2 cellular contexts compared by ENCODE assay signal in the genomic region with DNA sequence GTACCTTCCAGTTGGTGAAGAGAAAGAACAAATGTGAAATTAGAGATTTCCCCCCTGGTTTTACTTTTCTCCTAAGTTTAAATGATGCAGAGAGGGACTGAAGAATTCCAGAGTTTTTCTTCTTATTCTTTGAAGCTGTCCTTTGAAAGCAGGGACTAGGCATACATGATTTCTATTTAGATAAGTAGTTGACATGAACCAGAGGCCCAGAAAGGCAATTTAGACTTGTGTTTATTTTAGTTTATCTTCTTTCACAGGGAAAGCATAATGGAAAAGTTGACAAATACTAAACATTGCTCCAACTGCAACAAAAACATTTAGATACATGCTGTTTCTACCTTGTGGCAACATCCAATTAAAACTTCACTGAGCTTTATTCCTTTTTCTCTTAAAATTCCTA.
TF ChIP-seq lines count a peak whose summit lies in the region.

No MANE protein-coding gene starts in this region.

TF ChIP-seq in GM23338, 12 proteins besides CTCF, POLR2A, EP300 and RAD21:
- TF ChIP-seq, protein P1, sequence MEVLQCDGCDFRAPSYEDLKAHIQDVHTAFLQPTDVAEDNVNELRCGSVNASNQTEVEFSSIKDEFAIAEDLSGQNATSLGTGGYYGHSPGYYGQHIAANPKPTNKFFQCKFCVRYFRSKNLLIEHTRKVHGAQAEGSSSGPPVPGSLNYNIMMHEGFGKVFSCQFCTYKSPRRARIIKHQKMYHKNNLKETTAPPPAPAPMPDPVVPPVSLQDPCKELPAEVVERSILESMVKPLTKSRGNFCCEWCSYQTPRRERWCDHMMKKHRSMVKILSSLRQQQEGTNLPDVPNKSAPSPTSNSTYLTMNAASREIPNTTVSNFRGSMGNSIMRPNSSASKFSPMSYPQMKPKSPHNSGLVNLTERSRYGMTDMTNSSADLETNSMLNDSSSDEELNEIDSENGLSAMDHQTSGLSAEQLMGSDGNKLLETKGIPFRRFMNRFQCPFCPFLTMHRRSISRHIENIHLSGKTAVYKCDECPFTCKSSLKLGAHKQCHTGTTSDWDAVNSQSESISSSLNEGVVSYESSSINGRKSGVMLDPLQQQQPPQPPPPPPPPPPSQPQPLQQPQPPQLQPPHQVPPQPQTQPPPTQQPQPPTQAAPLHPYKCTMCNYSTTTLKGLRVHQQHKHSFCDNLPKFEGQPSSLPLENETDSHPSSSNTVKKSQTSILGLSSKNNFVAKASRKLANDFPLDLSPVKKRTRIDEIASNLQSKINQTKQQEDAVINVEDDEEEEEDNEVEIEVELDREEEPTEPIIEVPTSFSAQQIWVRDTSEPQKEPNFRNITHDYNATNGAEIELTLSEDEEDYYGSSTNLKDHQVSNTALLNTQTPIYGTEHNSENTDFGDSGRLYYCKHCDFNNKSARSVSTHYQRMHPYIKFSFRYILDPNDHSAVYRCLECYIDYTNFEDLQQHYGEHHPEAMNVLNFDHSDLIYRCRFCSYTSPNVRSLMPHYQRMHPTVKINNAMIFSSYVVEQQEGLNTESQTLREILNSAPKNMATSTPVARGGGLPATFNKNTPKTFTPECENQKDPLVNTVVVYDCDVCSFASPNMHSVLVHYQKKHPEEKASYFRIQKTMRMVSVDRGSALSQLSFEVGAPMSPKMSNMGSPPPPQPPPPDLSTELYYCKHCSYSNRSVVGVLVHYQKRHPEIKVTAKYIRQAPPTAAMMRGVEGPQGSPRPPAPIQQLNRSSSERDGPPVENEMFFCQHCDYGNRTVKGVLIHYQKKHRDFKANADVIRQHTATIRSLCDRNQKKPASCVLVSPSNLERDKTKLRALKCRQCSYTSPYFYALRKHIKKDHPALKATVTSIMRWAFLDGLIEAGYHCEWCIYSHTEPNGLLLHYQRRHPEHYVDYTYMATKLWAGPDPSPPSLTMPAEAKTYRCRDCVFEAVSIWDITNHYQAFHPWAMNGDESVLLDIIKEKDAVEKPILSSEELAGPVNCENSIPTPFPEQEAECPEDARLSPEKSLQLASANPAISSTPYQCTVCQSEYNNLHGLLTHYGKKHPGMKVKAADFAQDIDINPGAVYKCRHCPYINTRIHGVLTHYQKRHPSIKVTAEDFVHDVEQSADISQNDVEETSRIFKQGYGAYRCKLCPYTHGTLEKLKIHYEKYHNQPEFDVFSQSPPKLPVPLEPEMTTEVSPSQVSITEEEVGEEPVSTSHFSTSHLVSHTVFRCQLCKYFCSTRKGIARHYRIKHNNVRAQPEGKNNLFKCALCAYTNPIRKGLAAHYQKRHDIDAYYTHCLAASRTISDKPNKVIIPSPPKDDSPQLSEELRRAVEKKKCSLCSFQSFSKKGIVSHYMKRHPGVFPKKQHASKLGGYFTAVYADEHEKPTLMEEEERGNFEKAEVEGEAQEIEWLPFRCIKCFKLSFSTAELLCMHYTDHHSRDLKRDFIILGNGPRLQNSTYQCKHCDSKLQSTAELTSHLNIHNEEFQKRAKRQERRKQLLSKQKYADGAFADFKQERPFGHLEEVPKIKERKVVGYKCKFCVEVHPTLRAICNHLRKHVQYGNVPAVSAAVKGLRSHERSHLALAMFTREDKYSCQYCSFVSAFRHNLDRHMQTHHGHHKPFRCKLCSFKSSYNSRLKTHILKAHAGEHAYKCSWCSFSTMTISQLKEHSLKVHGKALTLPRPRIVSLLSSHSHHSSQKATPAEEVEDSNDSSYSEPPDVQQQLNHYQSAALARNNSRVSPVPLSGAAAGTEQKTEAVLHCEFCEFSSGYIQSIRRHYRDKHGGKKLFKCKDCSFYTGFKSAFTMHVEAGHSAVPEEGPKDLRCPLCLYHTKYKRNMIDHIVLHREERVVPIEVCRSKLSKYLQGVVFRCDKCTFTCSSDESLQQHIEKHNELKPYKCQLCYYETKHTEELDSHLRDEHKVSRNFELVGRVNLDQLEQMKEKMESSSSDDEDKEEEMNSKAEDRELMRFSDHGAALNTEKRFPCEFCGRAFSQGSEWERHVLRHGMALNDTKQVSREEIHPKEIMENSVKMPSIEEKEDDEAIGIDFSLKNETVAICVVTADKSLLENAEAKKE (CRISPR knock-in tag; IDR thresholded peaks at IDR 0.05) = no peak
- TF ChIP-seq, protein P2, sequence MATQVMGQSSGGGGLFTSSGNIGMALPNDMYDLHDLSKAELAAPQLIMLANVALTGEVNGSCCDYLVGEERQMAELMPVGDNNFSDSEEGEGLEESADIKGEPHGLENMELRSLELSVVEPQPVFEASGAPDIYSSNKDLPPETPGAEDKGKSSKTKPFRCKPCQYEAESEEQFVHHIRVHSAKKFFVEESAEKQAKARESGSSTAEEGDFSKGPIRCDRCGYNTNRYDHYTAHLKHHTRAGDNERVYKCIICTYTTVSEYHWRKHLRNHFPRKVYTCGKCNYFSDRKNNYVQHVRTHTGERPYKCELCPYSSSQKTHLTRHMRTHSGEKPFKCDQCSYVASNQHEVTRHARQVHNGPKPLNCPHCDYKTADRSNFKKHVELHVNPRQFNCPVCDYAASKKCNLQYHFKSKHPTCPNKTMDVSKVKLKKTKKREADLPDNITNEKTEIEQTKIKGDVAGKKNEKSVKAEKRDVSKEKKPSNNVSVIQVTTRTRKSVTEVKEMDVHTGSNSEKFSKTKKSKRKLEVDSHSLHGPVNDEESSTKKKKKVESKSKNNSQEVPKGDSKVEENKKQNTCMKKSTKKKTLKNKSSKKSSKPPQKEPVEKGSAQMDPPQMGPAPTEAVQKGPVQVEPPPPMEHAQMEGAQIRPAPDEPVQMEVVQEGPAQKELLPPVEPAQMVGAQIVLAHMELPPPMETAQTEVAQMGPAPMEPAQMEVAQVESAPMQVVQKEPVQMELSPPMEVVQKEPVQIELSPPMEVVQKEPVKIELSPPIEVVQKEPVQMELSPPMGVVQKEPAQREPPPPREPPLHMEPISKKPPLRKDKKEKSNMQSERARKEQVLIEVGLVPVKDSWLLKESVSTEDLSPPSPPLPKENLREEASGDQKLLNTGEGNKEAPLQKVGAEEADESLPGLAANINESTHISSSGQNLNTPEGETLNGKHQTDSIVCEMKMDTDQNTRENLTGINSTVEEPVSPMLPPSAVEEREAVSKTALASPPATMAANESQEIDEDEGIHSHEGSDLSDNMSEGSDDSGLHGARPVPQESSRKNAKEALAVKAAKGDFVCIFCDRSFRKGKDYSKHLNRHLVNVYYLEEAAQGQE (IDR thresholded peaks at IDR 0.05; ENCODE audit: unreplicated experiment) = no peak
- TF ChIP-seq STAT1 (IDR thresholded peaks at IDR 0.05; ENCODE audit: unreplicated experiment) (no peak), EZH2 (IDR thresholded peaks at IDR 0.05; ENCODE audit: low read depth, unreplicated experiment) (no peak), POLR2AphosphoS5 (IDR thresholded peaks at IDR 0.05; ENCODE audit: low read depth) (no peak), NANOG (IDR thresholded peaks at IDR 0.05; ENCODE audit: borderline replicate concordance) (no peak), ZNF331 (CRISPR knock-in tag; IDR thresholded peaks at IDR 0.05; ENCODE audit: low read depth) (no peak), JUNB (IDR thresholded peaks at IDR 0.05; ENCODE audit: unreplicated experiment) (no peak)
TF ChIP-seq in GM23338: peak in this region for 0.

TF ChIP-seq in SK-N-SH treated with all-trans-retinoic acid at 6 μM for 48 hours, 23 proteins besides CTCF, POLR2A, EP300 and RAD21 (continued from another document):
- TF ChIP-seq, protein P3, sequence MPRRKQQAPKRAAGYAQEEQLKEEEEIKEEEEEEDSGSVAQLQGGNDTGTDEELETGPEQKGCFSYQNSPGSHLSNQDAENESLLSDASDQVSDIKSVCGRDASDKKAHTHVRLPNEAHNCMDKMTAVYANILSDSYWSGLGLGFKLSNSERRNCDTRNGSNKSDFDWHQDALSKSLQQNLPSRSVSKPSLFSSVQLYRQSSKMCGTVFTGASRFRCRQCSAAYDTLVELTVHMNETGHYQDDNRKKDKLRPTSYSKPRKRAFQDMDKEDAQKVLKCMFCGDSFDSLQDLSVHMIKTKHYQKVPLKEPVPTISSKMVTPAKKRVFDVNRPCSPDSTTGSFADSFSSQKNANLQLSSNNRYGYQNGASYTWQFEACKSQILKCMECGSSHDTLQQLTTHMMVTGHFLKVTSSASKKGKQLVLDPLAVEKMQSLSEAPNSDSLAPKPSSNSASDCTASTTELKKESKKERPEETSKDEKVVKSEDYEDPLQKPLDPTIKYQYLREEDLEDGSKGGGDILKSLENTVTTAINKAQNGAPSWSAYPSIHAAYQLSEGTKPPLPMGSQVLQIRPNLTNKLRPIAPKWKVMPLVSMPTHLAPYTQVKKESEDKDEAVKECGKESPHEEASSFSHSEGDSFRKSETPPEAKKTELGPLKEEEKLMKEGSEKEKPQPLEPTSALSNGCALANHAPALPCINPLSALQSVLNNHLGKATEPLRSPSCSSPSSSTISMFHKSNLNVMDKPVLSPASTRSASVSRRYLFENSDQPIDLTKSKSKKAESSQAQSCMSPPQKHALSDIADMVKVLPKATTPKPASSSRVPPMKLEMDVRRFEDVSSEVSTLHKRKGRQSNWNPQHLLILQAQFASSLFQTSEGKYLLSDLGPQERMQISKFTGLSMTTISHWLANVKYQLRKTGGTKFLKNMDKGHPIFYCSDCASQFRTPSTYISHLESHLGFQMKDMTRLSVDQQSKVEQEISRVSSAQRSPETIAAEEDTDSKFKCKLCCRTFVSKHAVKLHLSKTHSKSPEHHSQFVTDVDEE (CRISPR knock-in tag; IDR thresholded peaks at IDR 0.05) = peak; percentile 74; the same call in 1 of the 2 replicates
TF ChIP-seq in SK-N-SH treated with all-trans-retinoic acid at 6 μM for 48 hours: peak in this region for 3.
